ENCODE assay signal across 8 cellular contexts in the genomic region with DNA sequence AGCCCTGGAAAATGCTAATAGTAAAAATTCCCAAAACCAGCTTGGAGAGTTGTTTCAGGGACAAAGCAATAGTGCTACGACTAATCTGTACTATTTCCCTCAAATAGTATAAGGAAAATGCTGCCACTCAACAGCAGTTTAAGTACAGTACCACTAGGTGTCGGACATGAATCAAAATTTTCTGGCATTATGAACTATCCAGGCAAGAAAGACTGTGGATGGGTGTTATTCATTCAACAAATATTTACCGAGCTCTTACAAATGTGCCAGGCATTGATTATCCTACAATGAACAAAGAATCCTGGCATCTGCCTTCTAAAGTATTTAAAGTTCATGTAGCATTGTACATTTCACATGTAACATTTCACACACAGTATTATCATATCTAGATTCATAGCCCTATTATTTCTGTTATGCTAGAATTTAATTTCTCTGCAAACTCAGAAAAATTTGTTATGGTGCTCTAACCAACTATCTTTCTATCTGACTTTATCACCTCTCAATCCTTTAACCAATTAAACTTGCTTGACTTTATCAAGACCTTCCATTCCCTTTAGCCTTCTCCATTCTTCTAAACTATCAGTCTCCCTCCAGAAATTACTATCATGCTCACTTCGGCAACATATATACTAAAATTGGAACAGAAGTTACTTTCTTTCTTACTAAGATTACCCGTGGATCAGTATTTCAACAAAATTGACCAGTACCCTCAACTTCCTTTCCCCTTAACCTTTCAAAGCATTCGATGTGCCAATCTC.
DNase-seq lines count a peak whose midpoint lies in the region; ATAC-seq and TF ChIP-seq lines count a peak whose summit lies in the region.

No MANE protein-coding gene starts in this region.

- no peaks in the 10 kb centered on the region for H3K9me3 Mint-ChIP-seq in activated CD8-positive, alpha-beta memory T cell treated with anti-CD3 and anti-CD28 coated beads, Interleukin-2, amount 10 ng/mL, durations not matched to agents 7 days and 5 days (ENCODE audit: low read depth)

- DNase-seq in activated CD8-positive, alpha-beta memory T cell treated with anti-CD3 and anti-CD28 coated beads, Interleukin-2, amount 10 ng/mL, durations not matched to agents 7 days and 5 days: no peak
- no peak for DNase-seq in activated CD8-positive, alpha-beta memory T cell treated with anti-CD3 and anti-CD28 coated beads, Interleukin-2, amount 50 U/mL, for 4 hours
- peak; percentile 77 for DNase-seq in HT1080 (ENCODE audit: low read depth)
- peak; percentile 52 for DNase-seq in NOMO-1 treated with DMSO at 0.1 percent for 48 hours (lab: John Stamatoyannopoulos, UW; ENCODE audit: unreplicated experiment)
- peak; percentile 85 for DNase-seq in cerebellar cortex (ENCODE audit: low spot score)
- DNase-seq in left kidney (ENCODE audit: low read depth, low spot score): peak; percentile 64
- DNase-seq in tibial nerve (ENCODE audit: low spot score in 2 of 2): peak in 1 of 2 donors; percentile 26

- 37 to 38% methylated on average over 6 of the region's 6 CpGs for WGBS in tibial nerve, 2 donors

- H3K27ac ChIP-seq in tibial nerve: no peak overlapping the region

- H3K4me3 Mint-ChIP-seq in activated CD8-positive, alpha-beta memory T cell treated with anti-CD3 and anti-CD28 coated beads, Interleukin-2, amount 10 ng/mL, durations not matched to agents 7 days and 5 days: no peak overlapping the region

- TF ChIP-seq EP300 in tibial nerve (IDR thresholded peaks at IDR 0.05): no peak

- H3K36me3 ChIP-seq in tibial nerve: no peaks in the 10 kb centered on the region

- H3K27ac Mint-ChIP-seq in activated CD8-positive, alpha-beta memory T cell treated with anti-CD3 and anti-CD28 coated beads, Interleukin-2, amount 10 ng/mL, durations not matched to agents 7 days and 5 days: no peak overlapping the region

- no peak for TF ChIP-seq POLR2A in tibial nerve (IDR thresholded peaks at IDR 0.05)

- peaks cover 2% of the 10 kb centered on the region for H3K4me1 Mint-ChIP-seq in activated CD8-positive, alpha-beta memory T cell treated with anti-CD3 and anti-CD28 coated beads, Interleukin-2, amount 10 ng/mL, durations not matched to agents 7 days and 5 days

- no peaks in the 10 kb centered on the region for H3K36me3 Mint-ChIP-seq in activated CD8-positive, alpha-beta memory T cell treated with anti-CD3 and anti-CD28 coated beads, Interleukin-2, amount 10 ng/mL, durations not matched to agents 7 days and 5 days

- H3K27me3 Mint-ChIP-seq in activated CD8-positive, alpha-beta memory T cell treated with anti-CD3 and anti-CD28 coated beads, Interleukin-2, amount 10 ng/mL, durations not matched to agents 7 days and 5 days: no peaks in the 10 kb centered on the region

- H3K4me1 ChIP-seq in tibial nerve: peaks cover 0 to 31% (median 0%) of the 10 kb centered on the region in 4 donors

- TF ChIP-seq CTCF in tibial nerve (IDR thresholded peaks at IDR 0.05): peak; percentile 53 to 84 (median 70)

- ATAC-seq in activated CD8-positive, alpha-beta memory T cell treated with anti-CD3 and anti-CD28 coated beads, Interleukin-2, amount 10 ng/mL, durations not matched to agents 7 days and 5 days: peak; percentile 82
- ATAC-seq in GM21717 (IDR thresholded peaks at IDR 0.05; ENCODE audit: unreplicated experiment): peak; percentile 76

- no peaks in the 10 kb centered on the region for H3K9me3 ChIP-seq in tibial nerve

- no peak overlapping the region for H3K4me3 ChIP-seq in tibial nerve

- no peaks in the 10 kb centered on the region for H3K27me3 ChIP-seq in tibial nerve

- CTCF ChIA-PET in activated CD8-positive, alpha-beta memory T cell treated with anti-CD3 and anti-CD28 coated beads, Interleukin-2, amount 10 ng/mL, durations not matched to agents 7 days and 5 days (lab: Charles Lee): interaction anchor here (0.7 to 1.6 kb wide), 12 partner anchors 19 to 454 kb away, joined by 3 to 5 read pairs (median 3); no protein-coding TSS in a partner anchor

Comparison
In these comparisons a context has a peak if more than half of its experiments do, and no peak if none do; other contexts are left out.
1. DNase-seq: peak in HT1080 (single experiment), NOMO-1 treated with DMSO at 0.1 percent for 48 hours (single experiment), cerebellar cortex (single experiment) and left kidney (single experiment); none in activated CD8-positive, alpha-beta memory T cell treated with anti-CD3 and anti-CD28 coated beads, Interleukin-2, amount 10 ng/mL, durations not matched to agents 7 days and 5 days (single experiment) and activated CD8-positive, alpha-beta memory T cell treated with anti-CD3 and anti-CD28 coated beads, Interleukin-2, amount 50 U/mL, for 4 hours (single experiment).